In genomic region chr3:195542261-195542660, GRCh38 we compare ENCODE assay signal across 8 cellular contexts. TPM values are rescaled to one million over a fixed set of nuclear protein-coding genes. Genes with fewer than 3 reads are reported as not detected.
DNase-seq lines count a peak whose midpoint lies in the region.

No MANE protein-coding gene starts in this region.

- H3K27ac ChIP-seq in CD8-positive, alpha-beta memory T cell (ENCODE audit: low read depth, low read length) = peak overlapping the region; percentile 88
- peak overlapping the region; percentile 87 for H3K27ac ChIP-seq in stomach smooth muscle (ENCODE audit: low read length)

- peak overlapping the region; percentile 84 to 99 (median 94) for H3K27ac Mint-ChIP-seq in CD8-positive, alpha-beta memory T cell
- H3K27ac Mint-ChIP-seq in activated T-helper 1 cell treated with anti-CD3 and anti-CD28 coated beads, Interleukin-12 subunit alpha, Interleukin-12 subunit beta, Interleukin-2, Interleukin-4 antibody, amounts not matched to agents 30 ng/mL and 10 ng/mL and 1 ng/mL, durations not matched to agents 14 hours and 24 hours and 36 hours = peak overlapping the region; percentile 53
- peak overlapping the region; percentile 87 to 95 (median 92) for H3K27ac Mint-ChIP-seq in immature natural killer cell

- H3K4me3 ChIP-seq in CD8-positive, alpha-beta memory T cell (ENCODE audit: low read length) = peak overlapping the region; percentile 85
- H3K4me3 ChIP-seq in stomach smooth muscle (ENCODE audit: low read length in 2 of 2) = peak overlapping the region; percentile 86 to 89

- H3K4me1 Mint-ChIP-seq in CD8-positive, alpha-beta memory T cell = peaks cover 77 to 82% (median 81%) of the 10 kb centered on the region in 3 donors
- peaks cover 84% of the 10 kb centered on the region for H3K4me1 Mint-ChIP-seq in activated T-helper 1 cell treated with anti-CD3 and anti-CD28 coated beads, Interleukin-12 subunit alpha, Interleukin-12 subunit beta, Interleukin-2, Interleukin-4 antibody, amounts not matched to agents 30 ng/mL and 10 ng/mL and 1 ng/mL, durations not matched to agents 14 hours and 24 hours and 36 hours (ENCODE audit: low read depth)
- H3K4me1 Mint-ChIP-seq in immature natural killer cell = peaks cover 87 to 93% of the 10 kb centered on the region in 2 donors

- peak in 1 of 5 donors; percentile 34 for DNase-seq in CD8-positive, alpha-beta memory T cell
- peak; percentile 42 for DNase-seq in HT-29 (ENCODE audit: low spot score)
- DNase-seq in activated T-helper 1 cell treated with anti-CD3 and anti-CD28 coated beads, Interleukin-12 subunit alpha, Interleukin-12 subunit beta, Interleukin-2, Interleukin-4 antibody, amounts not matched to agents 30 ng/mL and 10 ng/mL and 1 ng/mL, durations not matched to agents 14 hours and 24 hours and 36 hours (ENCODE audit: low spot score) = no peak
- peak in 1 of 3 donors; percentile 21 for DNase-seq in immature natural killer cell
- no peak for DNase-seq in NCI-H1048 (lab: John Stamatoyannopoulos, UW)
- DNase-seq in iPS-NIHi11 (ENCODE audit: low spot score) = no peak
- DNase-seq in GOT3 (lab: John Stamatoyannopoulos, UW) = no peak

- no peaks in the 10 kb centered on the region for H3K9me3 Mint-ChIP-seq in CD8-positive, alpha-beta memory T cell
- no peaks in the 10 kb centered on the region for H3K9me3 Mint-ChIP-seq in activated T-helper 1 cell treated with anti-CD3 and anti-CD28 coated beads, Interleukin-12 subunit alpha, Interleukin-12 subunit beta, Interleukin-2, Interleukin-4 antibody, amounts not matched to agents 30 ng/mL and 10 ng/mL and 1 ng/mL, durations not matched to agents 14 hours and 24 hours and 36 hours
- no peaks in the 10 kb centered on the region for H3K9me3 Mint-ChIP-seq in immature natural killer cell

- H3K27me3 Mint-ChIP-seq in CD8-positive, alpha-beta memory T cell = no peaks in the 10 kb centered on the region
- no peaks in the 10 kb centered on the region for H3K27me3 Mint-ChIP-seq in activated T-helper 1 cell treated with anti-CD3 and anti-CD28 coated beads, Interleukin-12 subunit alpha, Interleukin-12 subunit beta, Interleukin-2, Interleukin-4 antibody, amounts not matched to agents 30 ng/mL and 10 ng/mL and 1 ng/mL, durations not matched to agents 14 hours and 24 hours and 36 hours (ENCODE audit: insufficient read depth)
- H3K27me3 Mint-ChIP-seq in immature natural killer cell (ENCODE audit: low read depth in 3 of 3) = peaks cover 0 to 4% (median 4%) of the 10 kb centered on the region in 3 donors

- peaks cover 0 to 43% (median 4%) of the 10 kb centered on the region in 3 donors for H3K36me3 Mint-ChIP-seq in CD8-positive, alpha-beta memory T cell
- peaks cover 20% of the 10 kb centered on the region for H3K36me3 Mint-ChIP-seq in activated T-helper 1 cell treated with anti-CD3 and anti-CD28 coated beads, Interleukin-12 subunit alpha, Interleukin-12 subunit beta, Interleukin-2, Interleukin-4 antibody, amounts not matched to agents 30 ng/mL and 10 ng/mL and 1 ng/mL, durations not matched to agents 14 hours and 24 hours and 36 hours (ENCODE audit: low read depth)
- no peaks in the 10 kb centered on the region for H3K36me3 Mint-ChIP-seq in immature natural killer cell

- no peaks in the 10 kb centered on the region for H3K9me3 ChIP-seq in CD8-positive, alpha-beta memory T cell (ENCODE audit: low read length)
- H3K9me3 ChIP-seq in stomach smooth muscle (ENCODE audit: control insufficient read depth in 2 of 2, low read length in 2 of 2) = no peaks in the 10 kb centered on the region

- CTCF ChIA-PET in CD8-positive, alpha-beta memory T cell (lab: Charles Lee) = interaction anchor here (0.6 to 3.8 kb wide), 12 partner anchors 8 to 308 kb away, joined by 3 to 24 read pairs (median 3); partner anchors contain the start of gene XXYLT1

- H3K36me3 ChIP-seq in CD8-positive, alpha-beta memory T cell (ENCODE audit: insufficient read depth, low read length) = no peaks in the 10 kb centered on the region
- H3K36me3 ChIP-seq in stomach smooth muscle (ENCODE audit: control insufficient read depth in 2 of 2, insufficient read depth in 2 of 2, low read length in 2 of 2) = no peaks in the 10 kb centered on the region

- peaks cover 72% of the 10 kb centered on the region for H3K4me1 ChIP-seq in CD8-positive, alpha-beta memory T cell (ENCODE audit: insufficient read depth, low read length)
- H3K4me1 ChIP-seq in stomach smooth muscle (ENCODE audit: control insufficient read depth, insufficient read depth, low read length) = peaks cover 35% of the 10 kb centered on the region

- H3K9ac ChIP-seq in stomach smooth muscle (ENCODE audit: low read length in 2 of 2) = peak overlapping the region; percentile 81 to 91

- POLR2A ChIA-PET in CD8-positive, alpha-beta memory T cell (lab: Charles Lee) = interaction anchor here (0.6 to 3.9 kb wide), 11 partner anchors 9 to 955 kb away, joined by 3 to 36 read pairs (median 6); partner anchors contain the start of genes ACAP2 and XXYLT1

- H3K4me3 Mint-ChIP-seq in CD8-positive, alpha-beta memory T cell = peak overlapping the region; percentile 85 to 98 (median 95)
- H3K4me3 Mint-ChIP-seq in activated T-helper 1 cell treated with anti-CD3 and anti-CD28 coated beads, Interleukin-12 subunit alpha, Interleukin-12 subunit beta, Interleukin-2, Interleukin-4 antibody, amounts not matched to agents 30 ng/mL and 10 ng/mL and 1 ng/mL, durations not matched to agents 14 hours and 24 hours and 36 hours = peak overlapping the region; percentile 88
- peak overlapping the region; percentile 89 to 93 (median 92) for H3K4me3 Mint-ChIP-seq in immature natural killer cell

- no peaks in the 10 kb centered on the region for H3K27me3 ChIP-seq in CD8-positive, alpha-beta memory T cell (ENCODE audit: insufficient read depth, low read length, poor library complexity, severe bottlenecking)
- H3K27me3 ChIP-seq in stomach smooth muscle (ENCODE audit: control insufficient read depth in 1 of 2, insufficient read depth in 2 of 2, low read length in 2 of 2) = no peaks in the 10 kb centered on the region

- intact Hi-C loops in activated T-helper 1 cell treated with anti-CD3 and anti-CD28 coated beads, Interleukin-12 subunit alpha, Interleukin-12 subunit beta, Interleukin-2, Interleukin-4 antibody, amounts not matched to agents 30 ng/mL and 10 ng/mL and 1 ng/mL, durations not matched to agents 14 hours and 24 hours and 36 hours (cut with micrococcal nuclease) = loop anchor here (1.0 to 10.0 kb wide), 8 partner anchors 8 to 1407 kb away; partner anchors contain the start of genes ATP13A3, CEP19, FAM43A and HES1

RNA-seq across cellular contexts. Expression of gene PPP1R2, which starts 0.9 kb away (rescaled TPM):
- total RNA-seq in CD8-positive, alpha-beta memory T cell = 100 to 1,000 TPM; 106 to 109 TPM
- 209 TPM for polyA plus RNA-seq in CD8-positive, alpha-beta memory T cell
- 121 and 140 TPM in 2 replicates for total RNA-seq in HT-29 (2014; rRNA removed; shearing (Covaris generic))
- total RNA-seq in activated T-helper 1 cell treated with anti-CD3 and anti-CD28 coated beads, Interleukin-12 subunit alpha, Interleukin-12 subunit beta, Interleukin-2, Interleukin-4 antibody, amounts not matched to agents 30 ng/mL and 10 ng/mL and 1 ng/mL, durations not matched to agents 14 hours and 24 hours and 36 hours = 98.8 and 106 TPM in 2 replicates
- 100 to 1,000 TPM; 118 to 123 (median 120) TPM for polyA plus RNA-seq in immature natural killer cell

RNA-seq across cellular contexts. Expression of gene APOD, which starts 41.5 kb away (rescaled TPM):
- total RNA-seq in CD8-positive, alpha-beta memory T cell = under 1 TPM in 1 of 2 experiments, not detected in 1; 0.20 TPM
- not detected for polyA plus RNA-seq in CD8-positive, alpha-beta memory T cell
- total RNA-seq in HT-29 (2014; rRNA removed; shearing (Covaris generic)) = 0.58 and 0.91 TPM in 2 replicates
- total RNA-seq in activated T-helper 1 cell treated with anti-CD3 and anti-CD28 coated beads, Interleukin-12 subunit alpha, Interleukin-12 subunit beta, Interleukin-2, Interleukin-4 antibody, amounts not matched to agents 30 ng/mL and 10 ng/mL and 1 ng/mL, durations not matched to agents 14 hours and 24 hours and 36 hours = 3.4 and 4.0 TPM in 2 replicates
- not detected for polyA plus RNA-seq in immature natural killer cell
